In genomic region chr7:69489533-69489932, GRCh38 we compare ENCODE assay signal across 11 cellular contexts.
"Had no signal": no experiment of that assay in that cellular context is flagged by ENCODE, and none has a peak within 500 bp of the region (broad histone marks: within the 10 kb centered on the region; RNA-seq: fewer than 3 reads in every experiment).

No MANE protein-coding gene starts in this region.

- ATAC-seq: GM23338, HCT116 had no signal

- H3K36me3 ChIP-seq: HAP-1 had no signal

- DNase-seq: GM23248, GOT3, H7, H9, HCEC 1CT, HFFc6 had no signal

- H3K9me3 ChIP-seq: HAP-1 had no signal

- H3K4me2 ChIP-seq: GM23338 had no signal

- H3K4me1 ChIP-seq: HAP-1 had no signal

- H2AFZ ChIP-seq: GM23248 had no signal

- H3K4me3 ChIP-seq: GM23248, GM23338, HAP-1 had no signal

- H3K9ac ChIP-seq: GM23248 had no signal

- FAIRE-seq: H1, H54 had no signal

- H3K27ac ChIP-seq: GM23248 had no signal
